In genomic region chr6:46653439-46653942, GRCh38 we compare ENCODE assay signal across 8 cellular contexts. TPM values are rescaled to one million over a fixed set of nuclear protein-coding genes. Genes with fewer than 3 reads are reported as not detected.
DNase-seq lines count a peak whose midpoint lies in the region; ATAC-seq lines count a peak whose summit lies in the region.

No MANE protein-coding gene starts in this region.

- H3K4me1 Mint-ChIP-seq in CD4-positive, CD25-positive, alpha-beta regulatory T cell = peaks cover 5 to 16% (median 13%) of the 10 kb centered on the region in 4 donors

- H3K4me3 ChIP-seq in CD4-positive, CD25-positive, alpha-beta regulatory T cell (ENCODE audit: low read depth, low read length) = peak overlapping the region; percentile 49
- H3K4me3 ChIP-seq in Karpas-422 (ENCODE audit: low read length) (peak overlapping the region; percentile 82), neuron (ENCODE audit: low read length) (peak overlapping the region; percentile 87)
- peak overlapping the region; percentile 86 for H3K4me3 ChIP-seq in effector memory CD4-positive, alpha-beta T cell (ENCODE audit: insufficient read depth, low read depth, low read length, poor library complexity, severe bottlenecking)

- no peaks in the 10 kb centered on the region for H4K20me1 ChIP-seq in Karpas-422 (ENCODE audit: insufficient read depth, low read depth, low read length)

- no peak overlapping the region for H3K27ac ChIP-seq in CD4-positive, CD25-positive, alpha-beta regulatory T cell (ENCODE audit: insufficient read depth, low read length, poor library complexity, severe bottlenecking)
- peak overlapping the region; percentile 80 for H3K27ac ChIP-seq in Karpas-422 (ENCODE audit: low read length)
- H3K27ac ChIP-seq in effector memory CD4-positive, alpha-beta T cell (ENCODE audit: insufficient read depth, low read length, poor library complexity, severe bottlenecking) = no peak overlapping the region

- H3K9me3 Mint-ChIP-seq in CD4-positive, CD25-positive, alpha-beta regulatory T cell = peaks cover 0 to 5% (median 0%) of the 10 kb centered on the region in 7 donors

- peaks cover 15% of the 10 kb centered on the region for H3K4me1 ChIP-seq in CD4-positive, CD25-positive, alpha-beta regulatory T cell (ENCODE audit: control insufficient read depth, insufficient read depth, low read length, poor library complexity, severe bottlenecking)
- peaks cover 45% of the 10 kb centered on the region for H3K4me1 ChIP-seq in Karpas-422 (ENCODE audit: low read length)
- H3K4me1 ChIP-seq in effector memory CD4-positive, alpha-beta T cell (ENCODE audit: control insufficient read depth, insufficient read depth, low read length, poor library complexity, severe bottlenecking) = no peaks in the 10 kb centered on the region
- H3K4me1 ChIP-seq in neuron (ENCODE audit: insufficient read depth, low read length) = peaks cover 11% of the 10 kb centered on the region

- peak overlapping the region; percentile 81 for H3K9ac ChIP-seq in Karpas-422 (ENCODE audit: low read length)

- H2AFZ ChIP-seq in Karpas-422 (ENCODE audit: low read length) (peak overlapping the region; percentile 74), neuron (ENCODE audit: low read depth, low read length) (peak overlapping the region; percentile 100)

- peak overlapping the region in 1 of 3 donors; percentile 32 for H3K27ac Mint-ChIP-seq in CD4-positive, CD25-positive, alpha-beta regulatory T cell

- H3K4me3 Mint-ChIP-seq in CD4-positive, CD25-positive, alpha-beta regulatory T cell = peak overlapping the region; percentile 51 to 89 (median 86)

- H3K4me2 ChIP-seq in Karpas-422 (ENCODE audit: low read depth, low read length, poor library complexity, severe bottlenecking) = peak overlapping the region; percentile 96

- peaks cover 55% of the 10 kb centered on the region for H3K27me3 Mint-ChIP-seq in CD4-positive, CD25-positive, alpha-beta regulatory T cell

- no peaks in the 10 kb centered on the region for H3K9me3 ChIP-seq in CD4-positive, CD25-positive, alpha-beta regulatory T cell (ENCODE audit: control insufficient read depth in 2 of 2, low read length in 2 of 2)
- H3K9me3 ChIP-seq in Karpas-422 (ENCODE audit: low read length) (no peaks in the 10 kb centered on the region), neuron (ENCODE audit: low read length) (no peaks in the 10 kb centered on the region)
- H3K9me3 ChIP-seq in effector memory CD4-positive, alpha-beta T cell (ENCODE audit: control insufficient read depth, low read length) = no peaks in the 10 kb centered on the region

- no peaks in the 10 kb centered on the region for H3K36me3 Mint-ChIP-seq in CD4-positive, CD25-positive, alpha-beta regulatory T cell

- peaks cover 81% of the 10 kb centered on the region for H3K79me2 ChIP-seq in Karpas-422 (ENCODE audit: low read length)

- H3K9me2 ChIP-seq in Karpas-422 (replicated peaks; ENCODE audit: insufficient read depth, low read length) = no peaks in the 10 kb centered on the region

- DNase-seq in CD4-positive, CD25-positive, alpha-beta regulatory T cell = no peak
- DNase-seq in Karpas-422 (peak; percentile 77), epidermal melanocyte (ENCODE audit: insufficient read length, low spot score) (no peak), glomerular visceral epithelial cell (ENCODE audit: extremely low spot score) (no peak), NCI-H1436 treated with DMSO at 0.1 percent for 48 hours (lab: John Stamatoyannopoulos, UW) (no peak), GM19240 (ENCODE audit: insufficient read length, low spot score) (no peak)
- no peak for DNase-seq in effector memory CD4-positive, alpha-beta T cell

- peaks cover 14% of the 10 kb centered on the region for H3K27me3 ChIP-seq in CD4-positive, CD25-positive, alpha-beta regulatory T cell (ENCODE audit: control insufficient read depth, insufficient read depth, low read length)
- no peaks in the 10 kb centered on the region for H3K27me3 ChIP-seq in Karpas-422 (ENCODE audit: low read length)
- H3K27me3 ChIP-seq in effector memory CD4-positive, alpha-beta T cell (replicated peaks; ENCODE audit: control insufficient read depth, insufficient read depth, low read length, poor library complexity, severe bottlenecking) = no peaks in the 10 kb centered on the region
- peaks cover 13% of the 10 kb centered on the region for H3K27me3 ChIP-seq in neuron (ENCODE audit: insufficient read depth, low read length)

- H3K36me3 ChIP-seq in CD4-positive, CD25-positive, alpha-beta regulatory T cell (ENCODE audit: control insufficient read depth, insufficient read depth, low read length) = no peaks in the 10 kb centered on the region
- H3K36me3 ChIP-seq in Karpas-422 (ENCODE audit: insufficient read depth, low read length) = peaks cover 41% of the 10 kb centered on the region
- H3K36me3 ChIP-seq in effector memory CD4-positive, alpha-beta T cell (ENCODE audit: control insufficient read depth, insufficient read depth, low read length) = no peaks in the 10 kb centered on the region
- no peaks in the 10 kb centered on the region for H3K36me3 ChIP-seq in neuron (ENCODE audit: insufficient read depth, low read length)

- ATAC-seq in CD4-positive, CD25-positive, alpha-beta regulatory T cell (ENCODE audit: low read depth in 2 of 2) = no peak

RNA-seq across cellular contexts. Expression of gene SLC25A27, which starts 0.7 kb away (rescaled TPM):
- total RNA-seq in CD4-positive, CD25-positive, alpha-beta regulatory T cell = 0.54 TPM
- under 1 TPM in 1 of 4 donors, not detected in 3; 0.15 TPM for polyA plus RNA-seq in CD4-positive, CD25-positive, alpha-beta regulatory T cell
- total RNA-seq in Karpas-422 (2014; rRNA removed; shearing (Covaris generic); ENCODE audit: low replicate concordance) = 167 and 178 TPM in 2 replicates

RNA-seq across cellular contexts. Expression of gene CYP39A1, which starts 0.9 kb away (rescaled TPM):
- total RNA-seq in CD4-positive, CD25-positive, alpha-beta regulatory T cell = not detected
- polyA plus RNA-seq in CD4-positive, CD25-positive, alpha-beta regulatory T cell = under 1 TPM in 1 of 4 donors, not detected in 3; 0.33 TPM
- 8.2 and 15.4 TPM in 2 replicates for total RNA-seq in Karpas-422 (2014; rRNA removed; shearing (Covaris generic); ENCODE audit: low replicate concordance)

RNA-seq across cellular contexts. Expression of gene TDRD6, which starts 34.2 kb away (rescaled TPM):
- total RNA-seq in CD4-positive, CD25-positive, alpha-beta regulatory T cell = not detected
- not detected for polyA plus RNA-seq in CD4-positive, CD25-positive, alpha-beta regulatory T cell
- 3.5 and 5.4 TPM in 2 replicates for total RNA-seq in Karpas-422 (2014; rRNA removed; shearing (Covaris generic); ENCODE audit: low replicate concordance)

Comparison
In these comparisons a context has a peak if more than half of its experiments do, and no peak if none do; other contexts are left out.
1. RNA of gene SLC25A27, which starts 0.7 kb away (total RNA-seq): 167 to 178 TPM in Karpas-422; 0.54 TPM in CD4-positive, CD25-positive, alpha-beta regulatory T cell (single experiment); every median in the first group is over 100 times any median in the second.
2. Peak in every context shown above with its lines, with median percentiles within 50 percentile points of each other: H3K4me3 ChIP-seq.